9 cellular contexts compared by ENCODE assay signal in genomic region chr9:133164209-133164590, GRCh38. TPM values are rescaled to one million over a fixed set of nuclear protein-coding genes. Genes with fewer than 3 reads are reported as not detected.
DNase-seq lines count a peak whose midpoint lies in the region; ATAC-seq and TF ChIP-seq lines count a peak whose summit lies in the region.
"Had no signal": no experiment of that assay in that cellular context is flagged by ENCODE, and none has a peak within 500 bp of the region (broad histone marks: within the 10 kb centered on the region; RNA-seq: fewer than 3 reads in every experiment).

No MANE protein-coding gene starts in this region.

- no peaks in the 10 kb centered on the region for H3K9me3 ChIP-seq in CD4-positive, CD25-positive, alpha-beta regulatory T cell (ENCODE audit: control insufficient read depth in 2 of 2, low read length in 2 of 2)
- H3K9me3 ChIP-seq in OCI-LY7 (ENCODE audit: low read length), result no peaks in the 10 kb centered on the region
- no peaks in the 10 kb centered on the region for H3K9me3 ChIP-seq in esophagus (ENCODE audit: control insufficient read depth in 2 of 2, insufficient read depth in 1 of 2, low read depth in 1 of 2, low read length in 1 of 2)

- POLR2A ChIA-PET in OCI-LY7 (lab: Charles Lee), result no interaction called here

- DNase-seq in CD4-positive, CD25-positive, alpha-beta regulatory T cell, result no peak
- DNase-seq in OCI-LY7 (ENCODE audit: low spot score) (no peak), progenitor cell of endocrine pancreas (ENCODE audit: low spot score, unreplicated experiment) (no peak), NCI-H524 treated with DMSO at 0.1 percent for 48 hours (lab: John Stamatoyannopoulos, UW) (no peak), NCI-H146 (lab: John Stamatoyannopoulos, UW) (no peak), DMS53 treated with DMSO at 0.1 percent for 48 hours (lab: John Stamatoyannopoulos, UW; ENCODE audit: unreplicated experiment) (no peak), EL (no peak)

- H3K27me3 Mint-ChIP-seq in CD4-positive, CD25-positive, alpha-beta regulatory T cell, result peaks cover 9% of the 10 kb centered on the region
- peaks cover 25% of the 10 kb centered on the region for H3K27me3 Mint-ChIP-seq in progenitor cell of endocrine pancreas

- H3K4me3 Mint-ChIP-seq in CD4-positive, CD25-positive, alpha-beta regulatory T cell, result peak overlapping the region in 3 of 4 donors; percentile 43 to 80 (median 50)
- peak overlapping the region; percentile 71 for H3K4me3 Mint-ChIP-seq in progenitor cell of endocrine pancreas (ENCODE audit: low read depth)

- H3K27ac Mint-ChIP-seq in CD4-positive, CD25-positive, alpha-beta regulatory T cell, result no peak overlapping the region
- H3K27ac Mint-ChIP-seq in progenitor cell of endocrine pancreas, result peak overlapping the region; percentile 86

- no peaks in the 10 kb centered on the region for H3K79me2 ChIP-seq in OCI-LY7 (ENCODE audit: insufficient read depth, low read depth, low read length)

- H3K27me3 ChIP-seq in CD4-positive, CD25-positive, alpha-beta regulatory T cell (ENCODE audit: control insufficient read depth, insufficient read depth, low read length), result no peaks in the 10 kb centered on the region
- no peaks in the 10 kb centered on the region for H3K27me3 ChIP-seq in esophagus (ENCODE audit: control insufficient read depth in 1 of 2, insufficient read depth in 2 of 2, low read length in 2 of 2)

- no peaks in the 10 kb centered on the region for H3K36me3 Mint-ChIP-seq in CD4-positive, CD25-positive, alpha-beta regulatory T cell
- no peaks in the 10 kb centered on the region for H3K36me3 Mint-ChIP-seq in progenitor cell of endocrine pancreas (ENCODE audit: insufficient read depth)

- H3K4me2 ChIP-seq in OCI-LY7 (ENCODE audit: low read length), result peak overlapping the region; percentile 70
- H3K4me2 ChIP-seq: PC-9 had no signal

- no peak for ATAC-seq in CD4-positive, CD25-positive, alpha-beta regulatory T cell (ENCODE audit: low read depth in 2 of 2)

- no peaks in the 10 kb centered on the region for H4K20me1 ChIP-seq in OCI-LY7 (ENCODE audit: insufficient read depth, low read length)

- CTCF ChIA-PET in OCI-LY7 (lab: Charles Lee; ENCODE audit: unreplicated experiment), result no interaction called here

- BruUV-seq in OCI-LY7 (replicated peaks; lab: Mats Ljungman, UMichigan), result no TSS peak

- intact Hi-C loops in OCI-LY7 (cut with micrococcal nuclease; ENCODE audit: unreplicated experiment), result no loop called here

- peaks cover 0 to 3% (median 0%) of the 10 kb centered on the region in 7 donors for H3K9me3 Mint-ChIP-seq in CD4-positive, CD25-positive, alpha-beta regulatory T cell
- H3K9me3 Mint-ChIP-seq in progenitor cell of endocrine pancreas (ENCODE audit: low read depth), result no peaks in the 10 kb centered on the region

- H2AFZ ChIP-seq in OCI-LY7 (ENCODE audit: low read length), result peak overlapping the region; percentile 36
- H2AFZ ChIP-seq: PC-9 had no signal

- WGBS in esophagus, 2 donors, result 65 to 76% methylated on average over 13 of the region's 13 CpGs

- H3K4me1 ChIP-seq in CD4-positive, CD25-positive, alpha-beta regulatory T cell (ENCODE audit: control insufficient read depth, insufficient read depth, low read length, poor library complexity, severe bottlenecking), result peaks cover 7% of the 10 kb centered on the region
- H3K4me1 ChIP-seq in OCI-LY7 (ENCODE audit: insufficient read depth, low read length, poor library complexity, severe bottlenecking), result peaks cover 10% of the 10 kb centered on the region
- H3K4me1 ChIP-seq in esophagus (ENCODE audit: control insufficient read depth in 2 of 2, insufficient read depth in 2 of 2, low read length in 1 of 2), result peaks cover 0 to 9% of the 10 kb centered on the region in 2 donors

- TF ChIP-seq CTCF in OCI-LY7 (conservative IDR thresholded peaks at IDR 0.05; ENCODE audit: low read length) (no peak), progenitor cell of endocrine pancreas (IDR thresholded peaks at IDR 0.05; ENCODE audit: unreplicated experiment) (no peak)

- peaks cover 0 to 14% (median 4%) of the 10 kb centered on the region in 4 donors for H3K4me1 Mint-ChIP-seq in CD4-positive, CD25-positive, alpha-beta regulatory T cell
- H3K4me1 Mint-ChIP-seq in progenitor cell of endocrine pancreas (ENCODE audit: low read depth), result peaks cover 2% of the 10 kb centered on the region

- H3K36me3 ChIP-seq in CD4-positive, CD25-positive, alpha-beta regulatory T cell (ENCODE audit: control insufficient read depth, insufficient read depth, low read length), result no peaks in the 10 kb centered on the region
- H3K36me3 ChIP-seq in OCI-LY7 (ENCODE audit: insufficient read depth, low read length) (no peaks in the 10 kb centered on the region), esophagus (ENCODE audit: control insufficient read depth in 2 of 2, insufficient read depth in 2 of 2, low read length in 1 of 2) (no peaks in the 10 kb centered on the region)

- H3K9me2 ChIP-seq in OCI-LY7 (ENCODE audit: insufficient read depth, low read length), result no peaks in the 10 kb centered on the region

- no peak overlapping the region for H3K4me3 ChIP-seq in CD4-positive, CD25-positive, alpha-beta regulatory T cell (ENCODE audit: low read depth, low read length)
- H3K4me3 ChIP-seq in OCI-LY7 (ENCODE audit: low read depth, low read length, poor library complexity, severe bottlenecking), result peak overlapping the region; percentile 61
- H3K4me3 ChIP-seq in esophagus (ENCODE audit: low read depth in 1 of 2, low read length in 2 of 2), result peak overlapping the region; percentile 68 to 73
- H3K4me3 ChIP-seq: PC-9 had no signal

- no peak overlapping the region for H3K27ac ChIP-seq in CD4-positive, CD25-positive, alpha-beta regulatory T cell (ENCODE audit: insufficient read depth, low read length, poor library complexity, severe bottlenecking)
- no peak overlapping the region for H3K27ac ChIP-seq in OCI-LY7 (ENCODE audit: low read depth, low read length, poor library complexity, severe bottlenecking)
- no peak overlapping the region for H3K27ac ChIP-seq in esophagus (ENCODE audit: low read depth in 2 of 2, low read length in 1 of 2)
- H3K27ac ChIP-seq: PC-9 had no signal

RNA-seq across cellular contexts. Expression of gene GBGT1, which starts 0.5 kb away (rescaled TPM):
- total RNA-seq in CD4-positive, CD25-positive, alpha-beta regulatory T cell, result 1.5 TPM
- polyA plus RNA-seq in CD4-positive, CD25-positive, alpha-beta regulatory T cell, result 1 to 10 TPM in 1 of 4 donors, under 1 TPM in 1, not detected in 2; 0.67 to 1.6 TPM
- total RNA-seq in OCI-LY7 (2014; rRNA removed; shearing (Covaris generic)), result 2.1 and 2.6 TPM in 2 replicates
- total RNA-seq in OCI-LY7 (2022) (3.9 and 5.9 TPM in 2 replicates), progenitor cell of endocrine pancreas (5.2 and 7.3 TPM in 2 replicates)
- 1 to 10 TPM; 2.1 to 3.7 TPM for polyA plus RNA-seq in esophagus

RNA-seq across cellular contexts. Expression of gene RALGDS, which starts 43.2 kb away (rescaled TPM):
- 228 TPM for total RNA-seq in CD4-positive, CD25-positive, alpha-beta regulatory T cell
- polyA plus RNA-seq in CD4-positive, CD25-positive, alpha-beta regulatory T cell, result 10 to 100 TPM; 34.6 to 64.2 (median 49.2) TPM
- total RNA-seq in OCI-LY7 (2014; rRNA removed; shearing (Covaris generic)), result 22.0 and 28.2 TPM in 2 replicates
- total RNA-seq in OCI-LY7 (2022), result 23.8 and 28.6 TPM in 2 replicates
- 10 to 100 TPM; 47.8 to 67.9 TPM for polyA plus RNA-seq in esophagus
- 82.3 and 84.6 TPM in 2 replicates for total RNA-seq in progenitor cell of endocrine pancreas

RNA-seq across cellular contexts. Expression of gene OBP2B, which starts 44.9 kb away (rescaled TPM):
- not detected for total RNA-seq in CD4-positive, CD25-positive, alpha-beta regulatory T cell
- polyA plus RNA-seq in CD4-positive, CD25-positive, alpha-beta regulatory T cell, result not detected
- not detected in 2 replicates for total RNA-seq in OCI-LY7 (2014; rRNA removed; shearing (Covaris generic))
- not detected in 2 replicates for total RNA-seq in OCI-LY7 (2022)
- not detected for polyA plus RNA-seq in esophagus
- total RNA-seq in progenitor cell of endocrine pancreas, result not detected in 2 replicates
- total RNA-seq: PC-9 had no signal
